14 cellular contexts compared by ENCODE assay signal in the genomic region with DNA sequence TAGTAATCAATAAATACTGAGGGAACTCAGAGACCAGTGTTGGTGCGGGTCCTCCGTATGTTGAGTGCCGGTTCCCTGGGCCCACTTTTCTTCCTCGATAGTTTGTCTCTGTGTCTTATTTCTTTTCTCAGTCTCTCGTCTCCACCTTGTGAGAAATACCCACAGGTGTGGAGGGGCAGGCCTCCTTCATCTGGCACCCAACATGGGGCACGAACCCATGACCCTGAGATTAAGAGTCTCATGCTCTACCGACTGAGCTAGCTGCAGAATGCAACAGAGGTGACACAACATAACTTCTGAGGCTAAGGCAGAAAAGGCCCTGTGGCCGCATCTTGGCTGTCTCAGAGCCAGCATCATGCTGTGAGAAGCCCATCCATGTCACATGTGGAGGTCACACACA. TPM values are rescaled to one million over a fixed set of nuclear protein-coding genes. Genes with fewer than 3 reads are reported as not detected.
DNase-seq lines count a peak whose midpoint lies in the region; TF ChIP-seq lines count a peak whose summit lies in the region.
"Had no signal": no experiment of that assay in that cellular context is flagged by ENCODE, and none has a peak within 500 bp of the region (broad histone marks: within the 10 kb centered on the region; RNA-seq: fewer than 3 reads in every experiment).

No MANE protein-coding gene starts in this region.

- WGBS in liver: 90% methylated on average over 8 of the region's 8 CpGs
- no CpG with 5 or more reads among the region's 8 CpGs for WGBS in mesendoderm (ENCODE audit: extremely low coverage, insufficient coverage, low lambda C conversion rate)

- CTCF ChIA-PET in Calu3 (lab: Charles Lee) (no interaction called here), PC-9 (lab: Charles Lee) (no interaction called here)

- H3K9me3 ChIP-seq in liver (ENCODE audit: control insufficient read depth in 4 of 4, low read length in 3 of 4) (peaks cover 37 to 57% (median 48%) of the 10 kb centered on the region in 4 donors), PC-9 (ENCODE audit: insufficient read depth, low read depth) (peaks cover 51% of the 10 kb centered on the region; the same call in 1 of the 2 replicates)

- TF ChIP-seq CTCF in Calu3 (IDR thresholded peaks at IDR 0.05; ENCODE audit: unreplicated experiment): no peak
- no peak for TF ChIP-seq CTCF in liver (IDR thresholded peaks at IDR 0.05; ENCODE audit: low read depth, low read length, missing input control)
- TF ChIP-seq CTCF in PC-9 (conservative IDR thresholded peaks at IDR 0.05): no peak

- H3K4me3 ChIP-seq in liver (ENCODE audit: low read depth in 1 of 3, low read length in 3 of 3) (peak overlapping the region in 2 of 3 donors; percentile 30 to 43), mesendoderm (ENCODE audit: low read length) (no peak overlapping the region), PC-9 (no peak overlapping the region)

- H3K79me2 ChIP-seq in mesendoderm (ENCODE audit: control insufficient read depth, insufficient read depth, low read length): no peaks in the 10 kb centered on the region
- H3K79me2 ChIP-seq in PC-9 (ENCODE audit: low read depth): no peaks in the 10 kb centered on the region

- H3K4me3 Mint-ChIP-seq in Calu3 (ENCODE audit: low read depth, unreplicated experiment): no peak overlapping the region
- H3K4me3 Mint-ChIP-seq: H9 had no signal

- H3K4ac ChIP-seq in mesendoderm (ENCODE audit: low read depth, low read length): no peak overlapping the region

- H3F3A ChIP-seq in PC-9 (ENCODE audit: insufficient read depth, low read depth): no peaks in the 10 kb centered on the region

- H3K27ac Mint-ChIP-seq in Calu3 (ENCODE audit: unreplicated experiment): no peak overlapping the region
- H3K27ac Mint-ChIP-seq: H9 had no signal

- H3K79me1 ChIP-seq in mesendoderm (ENCODE audit: low read length): no peaks in the 10 kb centered on the region

- H3K4me1 Mint-ChIP-seq in Calu3 (ENCODE audit: low read depth, unreplicated experiment): peaks cover 8% of the 10 kb centered on the region

- H3K9me2 ChIP-seq in PC-9 (ENCODE audit: insufficient read depth): no peaks in the 10 kb centered on the region

- H3K27ac ChIP-seq in liver (ENCODE audit: low read depth in 1 of 2, low read length in 2 of 2) (no peak overlapping the region), mesendoderm (ENCODE audit: low read depth, low read length) (no peak overlapping the region), PC-9 (no peak overlapping the region)
- H3K27ac ChIP-seq: RWPE1 had no signal

- no peak overlapping the region for H2AK5ac ChIP-seq in mesendoderm (ENCODE audit: low read length)

- H3K27me3 ChIP-seq in liver (ENCODE audit: control insufficient read depth in 4 of 4, insufficient read depth in 4 of 4, low read length in 3 of 4) (no peaks in the 10 kb centered on the region), mesendoderm (ENCODE audit: insufficient read depth, low read length, poor library complexity) (no peaks in the 10 kb centered on the region), PC-9 (ENCODE audit: insufficient read depth, low read depth) (no peaks in the 10 kb centered on the region)

- BruUV-seq in Calu3 (replicated peaks; lab: Mats Ljungman, UMichigan) (no TSS peak), PC-9 (replicated peaks; lab: Mats Ljungman, UMichigan) (no TSS peak)

- no peak overlapping the region for H2BK5ac ChIP-seq in mesendoderm (ENCODE audit: low read length)

- no peak overlapping the region for H3K23ac ChIP-seq in mesendoderm (ENCODE audit: low read length)

- H3K36me3 ChIP-seq in liver (ENCODE audit: control insufficient read depth in 4 of 4, insufficient read depth in 3 of 4, low read depth in 1 of 4, low read length in 3 of 4) (no peaks in the 10 kb centered on the region), mesendoderm (ENCODE audit: control insufficient read depth, insufficient read depth, low read length) (no peaks in the 10 kb centered on the region), PC-9 (ENCODE audit: low read depth) (no peaks in the 10 kb centered on the region)

- no peaks in the 10 kb centered on the region for H3K27me3 Mint-ChIP-seq in Calu3 (ENCODE audit: unreplicated experiment)

- no peak overlapping the region for H2BK120ac ChIP-seq in mesendoderm (ENCODE audit: low read depth, low read length)

- no peak overlapping the region for H3K18ac ChIP-seq in mesendoderm (ENCODE audit: low read length)

- H3K9me3 Mint-ChIP-seq in Calu3 (ENCODE audit: low read depth, unreplicated experiment): peaks cover 25% of the 10 kb centered on the region

- no peak overlapping the region for H2AFZ ChIP-seq in PC-9

- DNase-seq in COLO668 (lab: John Stamatoyannopoulos, UW; ENCODE audit: unreplicated experiment): peak; percentile 1
- DNase-seq in Calu3: peak; percentile 10
- DNase-seq in astrocyte of the hippocampus (ENCODE audit: low read depth, low spot score): peak; percentile 5
- DNase-seq in mesendoderm: no peak
- no peak for DNase-seq in HT-29 (ENCODE audit: low spot score)
- DNase-seq in PC-9: no peak
- DNase-seq: DMS153, H9, Kasumi-1, NCI-H1417, NCI-H1930, NCI-H510A treated with DMSO at 0.1 percent for 48 hours had no signal

- H3K4me1 ChIP-seq in liver (ENCODE audit: control insufficient read depth in 4 of 4, insufficient read depth in 4 of 4, low read length in 3 of 4) (peaks cover 0 to 3% (median 0%) of the 10 kb centered on the region in 4 donors), mesendoderm (ENCODE audit: control insufficient read depth, low read depth, low read length) (no peaks in the 10 kb centered on the region), PC-9 (replicated peaks; ENCODE audit: insufficient read depth) (no peaks in the 10 kb centered on the region)

- H4K5ac ChIP-seq in mesendoderm (ENCODE audit: low read length): no peak overlapping the region

- H3K4me2 ChIP-seq in mesendoderm (ENCODE audit: low read length) (no peak overlapping the region), PC-9 (no peak overlapping the region)

- no peak overlapping the region for H2BK15ac ChIP-seq in mesendoderm (replicated peaks; ENCODE audit: low read depth)

- TF ChIP-seq RAD21 in liver (IDR thresholded peaks at IDR 0.05): no peak

- no peak overlapping the region for H3K9ac ChIP-seq in liver (ENCODE audit: low read depth in 1 of 2, low read length in 2 of 2)
- H3K9ac ChIP-seq in mesendoderm (ENCODE audit: low read length): no peak overlapping the region

- intact Hi-C loops in Calu3 (cut with micrococcal nuclease; ENCODE audit: unreplicated experiment): no loop called here
- intact Hi-C loops in PC-9 (cut with micrococcal nuclease; ENCODE audit: unreplicated experiment): loop anchor here (10.0 kb wide), 1 partner anchor 217 kb away; no protein-coding TSS in a partner anchor

- POLR2A ChIA-PET in PC-9 (lab: Charles Lee; ENCODE audit: unreplicated experiment): no interaction called here

- H4K20me1 ChIP-seq in PC-9 (ENCODE audit: insufficient read depth): no peaks in the 10 kb centered on the region

- no peak overlapping the region for H4K8ac ChIP-seq in mesendoderm (ENCODE audit: low read depth, low read length)

- H3K36me3 Mint-ChIP-seq in Calu3 (ENCODE audit: insufficient read depth, unreplicated experiment): peaks cover 7% of the 10 kb centered on the region

- H3K56ac ChIP-seq in mesendoderm (ENCODE audit: low read length): no peak overlapping the region

TF ChIP-seq in liver, 16 proteins besides CTCF, POLR2A, EP300 and RAD21:
- TF ChIP-seq, protein P1, sequence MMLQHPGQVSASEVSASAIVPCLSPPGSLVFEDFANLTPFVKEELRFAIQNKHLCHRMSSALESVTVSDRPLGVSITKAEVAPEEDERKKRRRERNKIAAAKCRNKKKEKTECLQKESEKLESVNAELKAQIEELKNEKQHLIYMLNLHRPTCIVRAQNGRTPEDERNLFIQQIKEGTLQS (IDR thresholded peaks at IDR 0.05): no peak
- TF ChIP-seq, protein P2, sequence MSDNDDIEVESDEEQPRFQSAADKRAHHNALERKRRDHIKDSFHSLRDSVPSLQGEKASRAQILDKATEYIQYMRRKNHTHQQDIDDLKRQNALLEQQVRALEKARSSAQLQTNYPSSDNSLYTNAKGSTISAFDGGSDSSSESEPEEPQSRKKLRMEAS (IDR thresholded peaks at IDR 0.05): no peak
- no peak for TF ChIP-seq FOXA1 (IDR thresholded peaks at IDR 0.05)
- TF ChIP-seq TAF1 (conservative IDR thresholded peaks at IDR 0.05): no peak

RNA-seq across cellular contexts. Expression of a gene that starts 5.3 kb away (rescaled TPM):
- total RNA-seq in Calu3 (2022) (7.2 and 9.3 TPM in 2 replicates), liver (1 to 10 TPM; 2.6 to 2.8 TPM), PC-9 (2021) (4.8 and 5.6 TPM in 2 replicates)
- 1 to 10 TPM; 1.1 to 1.3 TPM for polyA plus RNA-seq in liver
- 8.3 TPM for polyA plus RNA-seq in mesendoderm (2013, experiment 1 of 2)
- 8.0 TPM for polyA plus RNA-seq in mesendoderm (2013, experiment 2 of 2)
- 1.3 and 2.8 TPM in 2 replicates for total RNA-seq in HT-29 (2014; rRNA removed; shearing (Covaris generic))

RNA-seq across cellular contexts. Expression of a gene that starts 17.1 kb away (rescaled TPM):
- total RNA-seq in Calu3 (2022): 14.6 and 15.5 TPM in 2 replicates
- total RNA-seq in liver: 1 to 10 TPM; 4.2 to 5.0 TPM
- 1 to 10 TPM in 1 of 2 donors, under 1 TPM in 1; 0.83 to 1.9 TPM for polyA plus RNA-seq in liver
- 74.3 TPM for polyA plus RNA-seq in mesendoderm (2013, experiment 1 of 2)
- 75.9 TPM for polyA plus RNA-seq in mesendoderm (2013, experiment 2 of 2)
- 0.64 and 1.8 TPM in 2 replicates for total RNA-seq in HT-29 (2014; rRNA removed; shearing (Covaris generic))
- total RNA-seq in PC-9 (2021): 8.8 and 9.6 TPM in 2 replicates

RNA-seq across cellular contexts. Expression of a gene that starts 34.2 kb away (rescaled TPM):
- total RNA-seq in Calu3 (2022): 15.0 and 16.1 TPM in 2 replicates
- 1 to 10 TPM; 3.1 to 5.4 TPM for total RNA-seq in liver
- 1 to 10 TPM; 2.0 to 2.6 TPM for polyA plus RNA-seq in liver
- polyA plus RNA-seq in mesendoderm (2013, experiment 1 of 2): 13.3 TPM
- 12.7 TPM for polyA plus RNA-seq in mesendoderm (2013, experiment 2 of 2)
- 0.99 and 1.1 TPM in 2 replicates for total RNA-seq in HT-29 (2014; rRNA removed; shearing (Covaris generic))
- 5.3 and 5.4 TPM in 2 replicates for total RNA-seq in PC-9 (2021)

Comparison
In these comparisons a context has a peak if more than half of its experiments do, and no peak if none do; other contexts are left out.
1. DNase-seq: peak in COLO668 (single experiment), Calu3 (single experiment) and astrocyte of the hippocampus (single experiment); none in mesendoderm (single experiment), HT-29 (single experiment) and PC-9 (0 of 2).
2. H3K4me3 ChIP-seq: peak in liver (2 of 3); none in mesendoderm (single experiment) and PC-9 (single experiment).